Comparison of ENCODE assay signal across 30 cellular contexts in the genomic region with DNA sequence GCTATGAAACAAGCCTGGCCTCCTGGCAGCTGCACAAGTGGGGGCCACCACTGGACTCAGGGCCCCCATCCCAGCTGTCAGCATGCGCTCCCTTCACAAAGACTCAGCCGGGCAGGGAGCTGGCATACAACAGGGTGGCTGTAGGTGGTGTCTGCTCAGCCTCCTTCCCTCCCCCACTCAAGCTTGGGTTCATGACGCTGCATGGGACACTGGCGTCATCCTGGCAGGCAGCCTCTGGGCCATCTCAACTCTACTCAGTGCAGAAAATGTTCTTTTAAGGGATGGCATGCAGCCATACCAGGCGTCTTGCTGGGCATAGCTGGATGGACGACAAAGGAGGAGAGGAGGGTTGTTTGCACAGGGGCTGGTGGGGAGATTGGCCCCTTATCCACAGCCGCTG. TPM values are rescaled to one million over a fixed set of nuclear protein-coding genes. Genes with fewer than 3 reads are reported as not detected.
DNase-seq lines count a peak whose midpoint lies in the region; ATAC-seq lines count a peak whose summit lies in the region.
"Had no signal": no experiment of that assay in that cellular context is flagged by ENCODE, and none has a peak within 500 bp of the region (broad histone marks: within the 10 kb centered on the region; RNA-seq: fewer than 3 reads in every experiment).

No MANE protein-coding gene starts in this region.

- no peaks in the 10 kb centered on the region for H3K9me3 Mint-ChIP-seq in CD4-positive, alpha-beta memory T cell
- H3K9me3 Mint-ChIP-seq: activated CD8-positive, alpha-beta T cell treated with anti-CD3 and anti-CD28 coated beads for 36 hours; activated naive CD8-positive, alpha-beta T cell treated with anti-CD3 and anti-CD28 coated beads, Interleukin-2, amount 10 ng/mL, durations not matched to agents 7 days and 5 days; CD8-positive, alpha-beta T cell; neural progenitor cell had no signal

- 61% methylated on average over 7 of the region's 7 CpGs for WGBS in right cardiac atrium

- DNase-seq in COR-L47 (lab: John Stamatoyannopoulos, UW) (peak; percentile 8), cerebellar cortex (ENCODE audit: low spot score) (peak; percentile 5), right cardiac atrium (peak; percentile 64 to 74 (median 70)), islet precursor cell (no peak)
- DNase-seq in CD4-positive, alpha-beta memory T cell, result no peak
- DNase-seq: activated CD4-positive, CD25-positive, alpha-beta regulatory T cell treated with anti-CD3 and anti-CD28 coated beads, Interleukin-2, amount 50 U/mL, for 72 hours; activated CD8-positive, alpha-beta T cell treated with anti-CD3 and anti-CD28 coated beads for 36 hours; activated effector memory CD4-positive, alpha-beta T cell treated with anti-CD3 and anti-CD28 coated beads, Interleukin-2, amount 50 U/mL, for 16 hours; activated naive CD8-positive, alpha-beta T cell treated with anti-CD3 and anti-CD28 coated beads, Interleukin-2, amount 10 ng/mL, durations not matched to agents 7 days and 5 days; activated T-cell treated with anti-CD3 and anti-CD28 coated beads, Interleukin-2, amount 50 U/mL, for 1 hour; CD8-positive, alpha-beta T cell; central memory CD4-positive, alpha-beta T cell; KBM-7; MM.1S; NCI-H1417 treated with DMSO at 0.1 percent for 48 hours; NCI-H510A; sigmoid colon; stimulated activated CD4-positive, alpha-beta T cell treated with anti-CD3 and anti-CD28 coated beads, Interleukin-4, amount 100 ng/mL, for 4 hours; stimulated activated naive CD4-positive, alpha-beta T cell; T-helper 2 cell had no signal

- H3K27me3 ChIP-seq in BLaER1 (no peaks in the 10 kb centered on the region), right cardiac atrium (ENCODE audit: control insufficient read depth, insufficient read depth) (no peaks in the 10 kb centered on the region)
- H3K27me3 ChIP-seq in CD4-positive, alpha-beta memory T cell (ENCODE audit: insufficient read depth, low read length), result no peaks in the 10 kb centered on the region
- H3K27me3 ChIP-seq: neural progenitor cell, sigmoid colon, vagina had no signal

- no peaks in the 10 kb centered on the region for H3K36me3 Mint-ChIP-seq in CD4-positive, alpha-beta memory T cell
- H3K36me3 Mint-ChIP-seq: activated naive CD8-positive, alpha-beta T cell treated with anti-CD3 and anti-CD28 coated beads, Interleukin-2, amount 10 ng/mL, durations not matched to agents 7 days and 5 days; CD8-positive, alpha-beta T cell; neural progenitor cell had no signal

- peak overlapping the region; percentile 58 for H3K4me2 ChIP-seq in BLaER1
- H3K4me2 ChIP-seq: neural progenitor cell had no signal

- H3K4me3 Mint-ChIP-seq in CD4-positive, alpha-beta memory T cell, result no peak overlapping the region
- H3K4me3 Mint-ChIP-seq: activated CD8-positive, alpha-beta T cell treated with anti-CD3 and anti-CD28 coated beads for 36 hours; activated naive CD8-positive, alpha-beta T cell treated with anti-CD3 and anti-CD28 coated beads, Interleukin-2, amount 10 ng/mL, durations not matched to agents 7 days and 5 days; CD8-positive, alpha-beta T cell; neural progenitor cell had no signal

- peaks cover 1 to 10% (median 5%) of the 10 kb centered on the region in 4 donors for H3K4me1 Mint-ChIP-seq in CD4-positive, alpha-beta memory T cell

- H3K9ac ChIP-seq in BLaER1, result no peak overlapping the region
- H3K9ac ChIP-seq: neural progenitor cell had no signal

- ATAC-seq in right cardiac atrium (peak; percentile 82 to 87), esophagus mucosa (no peak), GM19395 (IDR thresholded peaks at IDR 0.05; ENCODE audit: unreplicated experiment) (no peak)
- ATAC-seq: activated CD8-positive, alpha-beta T cell treated with anti-CD3 and anti-CD28 coated beads for 36 hours; CD8-positive, alpha-beta T cell had no signal

- CTCF ChIA-PET in CD4-positive, alpha-beta memory T cell (lab: Charles Lee; ENCODE audit: partially characterized antibody), result no interaction called here

- H3K27me3 Mint-ChIP-seq in CD4-positive, alpha-beta memory T cell, result peaks cover 18 to 34% of the 10 kb centered on the region in 2 donors

- peaks cover 10% of the 10 kb centered on the region; the same call in 1 of the 2 replicates for H4K20me1 ChIP-seq in BLaER1

- POLR2A ChIA-PET in CD4-positive, alpha-beta memory T cell (lab: Charles Lee; ENCODE audit: partially characterized antibody), result no interaction called here

- no peak overlapping the region for H3K27ac Mint-ChIP-seq in CD4-positive, alpha-beta memory T cell
- H3K27ac Mint-ChIP-seq: activated CD8-positive, alpha-beta T cell treated with anti-CD3 and anti-CD28 coated beads for 36 hours; activated naive CD8-positive, alpha-beta T cell treated with anti-CD3 and anti-CD28 coated beads, Interleukin-2, amount 10 ng/mL, durations not matched to agents 7 days and 5 days; CD8-positive, alpha-beta T cell; neural progenitor cell had no signal

- H3K36me3 ChIP-seq in BLaER1, result peaks cover 8% of the 10 kb centered on the region; the same call in 1 of the 2 replicates
- H3K36me3 ChIP-seq in CD4-positive, alpha-beta memory T cell (ENCODE audit: insufficient read depth, low read length), result no peaks in the 10 kb centered on the region
- H3K36me3 ChIP-seq: neural progenitor cell, sigmoid colon, thoracic aorta, vagina had no signal

- H3K4me1 ChIP-seq in BLaER1, result peaks cover 26% of the 10 kb centered on the region
- H3K4me1 ChIP-seq in right cardiac atrium (ENCODE audit: control insufficient read depth, insufficient read depth, low read length), result peaks cover 2% of the 10 kb centered on the region
- no peaks in the 10 kb centered on the region for H3K4me1 ChIP-seq in CD4-positive, alpha-beta memory T cell (ENCODE audit: insufficient read depth, low read length)
- H3K4me1 ChIP-seq: vagina had no signal

- intact Hi-C loops in right cardiac atrium (cut with DNase I), result loop anchor here in 2 of 4 donors (10.0 kb wide), 1 partner anchor 220 kb away; no protein-coding TSS in a partner anchor
- intact Hi-C loops in CD4-positive, alpha-beta memory T cell (cut with micrococcal nuclease), result no loop called here

- H3K27ac ChIP-seq in BLaER1 (no peak overlapping the region), right cardiac atrium (ENCODE audit: low read length) (peak overlapping the region; percentile 53)
- H3K27ac ChIP-seq in CD4-positive, alpha-beta memory T cell (ENCODE audit: low read depth, low read length), result no peak overlapping the region
- H3K27ac ChIP-seq: neural progenitor cell, thoracic aorta, vagina had no signal

- H3K9me3 ChIP-seq in BLaER1, result no peaks in the 10 kb centered on the region
- H3K9me3 ChIP-seq in right cardiac atrium (ENCODE audit: control insufficient read depth, low read length), result no peaks in the 10 kb centered on the region
- no peaks in the 10 kb centered on the region for H3K9me3 ChIP-seq in CD4-positive, alpha-beta memory T cell (ENCODE audit: control insufficient read depth in 1 of 2, low read length in 2 of 2)
- H3K9me3 ChIP-seq: sigmoid colon, thoracic aorta, vagina had no signal

- H3K4me3 ChIP-seq in BLaER1, result no peak overlapping the region
- H3K4me3 ChIP-seq in right cardiac atrium (ENCODE audit: low read length), result no peak overlapping the region
- H3K4me3 ChIP-seq in CD4-positive, alpha-beta memory T cell (ENCODE audit: low read length in 2 of 2), result no peak overlapping the region
- H3K4me3 ChIP-seq: neural progenitor cell, sigmoid colon, thoracic aorta, vagina had no signal

RNA-seq across cellular contexts. Expression of gene SAYSD1, which starts 30.5 kb away (rescaled TPM):
- total RNA-seq in right cardiac atrium (10 to 100 TPM in 2 of 4 donors, 1 to 10 TPM in 2; 8.3 to 11.7 (median 9.9) TPM), esophagus mucosa (8.9 TPM)
- 12.6 TPM for polyA plus RNA-seq in right cardiac atrium
- total RNA-seq in CD4-positive, alpha-beta memory T cell, result 10 to 100 TPM; 21.6 to 22.4 TPM
- 10 to 100 TPM; 14.0 to 20.2 TPM for polyA plus RNA-seq in CD4-positive, alpha-beta memory T cell

RNA-seq across cellular contexts. Expression of gene GLP1R, which starts 35.9 kb away (rescaled TPM):
- total RNA-seq in right cardiac atrium (1 to 10 TPM; 3.1 to 9.4 (median 4.7) TPM), esophagus mucosa (0.08 TPM)
- polyA plus RNA-seq in right cardiac atrium, result 3.5 TPM
- not detected for total RNA-seq in CD4-positive, alpha-beta memory T cell
- polyA plus RNA-seq in CD4-positive, alpha-beta memory T cell, result not detected
- total RNA-seq: activated naive CD8-positive, alpha-beta T cell treated with anti-CD3 and anti-CD28 coated beads, Interleukin-2, amount 10 ng/mL, durations not matched to agents 7 days and 5 days; CD8-positive, alpha-beta T cell; endothelial cell of umbilical vein; lung microvascular endothelial cell; posterior vena cava; thoracic aorta; vagina had no signal
- polyA plus RNA-seq: endothelial cell of umbilical vein, keratinocyte had no signal

Comparison
In these comparisons a context has a peak if more than half of its experiments do, and no peak if none do; other contexts are left out.
1. DNase-seq: peak in COR-L47 (single experiment), cerebellar cortex (single experiment) and right cardiac atrium (3 of 3); none in islet precursor cell (single experiment) and CD4-positive, alpha-beta memory T cell (0 of 5).
2. ATAC-seq: peak in right cardiac atrium (2 of 2); none in esophagus mucosa (single experiment) and GM19395 (single experiment).